Comparison of ENCODE assay signal across 15 cellular contexts in the genomic region with DNA sequence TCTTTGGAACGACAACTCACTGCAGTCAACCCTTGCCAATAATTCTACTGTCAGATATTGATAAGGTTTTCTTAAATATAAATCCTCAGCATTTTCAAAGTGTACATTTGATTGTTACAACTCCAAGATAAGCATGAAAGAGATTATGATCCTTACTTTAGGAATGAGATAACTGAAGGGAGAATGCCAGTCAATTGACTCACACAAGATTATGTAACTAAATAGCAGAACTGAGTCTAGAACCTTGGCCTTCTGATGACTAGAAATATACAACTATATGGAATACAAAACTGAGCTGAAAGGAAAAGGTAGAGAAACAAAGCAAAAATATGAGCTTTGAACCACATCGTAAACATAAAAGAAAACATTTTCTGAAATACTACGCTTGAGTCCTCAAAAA. TPM values are rescaled to one million over a fixed set of nuclear protein-coding genes. Genes with fewer than 3 reads are reported as not detected.
DNase-seq lines count a peak whose midpoint lies in the region; ATAC-seq and TF ChIP-seq lines count a peak whose summit lies in the region.
"Had no signal": no experiment of that assay in that cellular context is flagged by ENCODE, and none has a peak within 500 bp of the region (broad histone marks: within the 10 kb centered on the region; RNA-seq: fewer than 3 reads in every experiment).

No MANE protein-coding gene starts in this region.

- H3K4me3 ChIP-seq in RWPE2 (ENCODE audit: severe bottlenecking) (no peak overlapping the region), fibroblast of mammary gland (ENCODE audit: control insufficient read depth, low read depth, low read length) (no peak overlapping the region), stomach (no peak overlapping the region)
- H3K4me3 ChIP-seq: GM23338 had no signal

- TF ChIP-seq EP300 in stomach (IDR thresholded peaks at IDR 0.05), result no peak

- H3K36me3 ChIP-seq in RWPE2 (ENCODE audit: low read depth) (no peaks in the 10 kb centered on the region), stomach (no peaks in the 10 kb centered on the region)
- H3K36me3 ChIP-seq: BE2C had no signal

- no peaks in the 10 kb centered on the region for H3K36me3 Mint-ChIP-seq in progenitor cell of endocrine pancreas (ENCODE audit: insufficient read depth)
- H3K36me3 Mint-ChIP-seq: CD4-positive, alpha-beta memory T cell had no signal

- TF ChIP-seq CTCF in RWPE2 (IDR thresholded peaks at IDR 0.05; ENCODE audit: poor library complexity, severe bottlenecking) (no peak), fibroblast of mammary gland (conservative IDR thresholded peaks at IDR 0.05; ENCODE audit: control insufficient read depth, insufficient read depth, low read depth, low read length) (no peak), progenitor cell of endocrine pancreas (IDR thresholded peaks at IDR 0.05; ENCODE audit: unreplicated experiment) (no peak), stomach (IDR thresholded peaks at IDR 0.05) (no peak)

- H3K4me1 ChIP-seq in RWPE2 (ENCODE audit: insufficient read depth, poor library complexity, severe bottlenecking) (peaks cover 22% of the 10 kb centered on the region), stomach (no peaks in the 10 kb centered on the region)

- H3K27me3 ChIP-seq in RWPE2 (ENCODE audit: insufficient read depth, poor library complexity, severe bottlenecking) (no peaks in the 10 kb centered on the region), stomach (no peaks in the 10 kb centered on the region)
- H3K27me3 ChIP-seq: BE2C had no signal

- no peaks in the 10 kb centered on the region for H3K27me3 Mint-ChIP-seq in progenitor cell of endocrine pancreas

- intact Hi-C loops in stomach (cut with DNase I; ENCODE audit: low total_unique reads), result no loop called here

- H3K4me3 Mint-ChIP-seq in progenitor cell of endocrine pancreas (ENCODE audit: low read depth), result no peak overlapping the region
- H3K4me3 Mint-ChIP-seq: CD4-positive, alpha-beta memory T cell; GM23338 had no signal

- WGBS in stomach, 5 donors, result 72 to 87% (median 82%) methylated on average over 3 of the region's 3 CpGs

- H3K4me1 Mint-ChIP-seq in progenitor cell of endocrine pancreas (ENCODE audit: low read depth), result peaks cover 25% of the 10 kb centered on the region
- H3K4me1 Mint-ChIP-seq: CD4-positive, alpha-beta memory T cell had no signal

- H3K27ac ChIP-seq in RWPE2 (ENCODE audit: poor library complexity, severe bottlenecking) (no peak overlapping the region), stomach (no peak overlapping the region)

- no peak for TF ChIP-seq POLR2A in stomach (IDR thresholded peaks at IDR 0.05)

- peak overlapping the region; percentile 63 for H3K27ac Mint-ChIP-seq in progenitor cell of endocrine pancreas
- H3K27ac Mint-ChIP-seq: CD4-positive, alpha-beta memory T cell; GM23338 had no signal

- DNase-seq in ELR (ENCODE audit: low read depth) (peak; percentile 56), RWPE2 (ENCODE audit: low spot score) (no peak), fibroblast of mammary gland (ENCODE audit: low read depth) (peak; percentile 8), progenitor cell of endocrine pancreas (ENCODE audit: low spot score, unreplicated experiment) (no peak), amniotic stem cell (lab: John Stamatoyannopoulos, UW) (no peak), NCI-H69 (lab: John Stamatoyannopoulos, UW) (no peak), stomach (no peak)
- DNase-seq in activated CD8-positive, alpha-beta memory T cell treated with anti-CD3 and anti-CD28 coated beads, Interleukin-2, amount 50 U/mL, for 4 hours, result no peak
- DNase-seq: BE2C; CD4-positive, alpha-beta memory T cell; DMS79 treated with DMSO at 0.1 percent for 48 hours; NCI-H1436 treated with DMSO at 0.1 percent for 48 hours; NCI-H2081; RPMI8226 had no signal

- peak; percentile 31; the same call in 2 of the 3 replicates for ATAC-seq in RWPE2 (ENCODE audit: low read depth)

- H3K9me3 ChIP-seq in RWPE2 (ENCODE audit: severe bottlenecking) (no peaks in the 10 kb centered on the region), stomach (no peaks in the 10 kb centered on the region)
- H3K9me3 ChIP-seq: BE2C had no signal

- H3K9me3 Mint-ChIP-seq in progenitor cell of endocrine pancreas (ENCODE audit: low read depth), result no peaks in the 10 kb centered on the region
- H3K9me3 Mint-ChIP-seq: CD4-positive, alpha-beta memory T cell; GM23338 had no signal

RNA-seq across cellular contexts. Expression of a gene that starts 26.9 kb away (rescaled TPM):
- total RNA-seq in progenitor cell of endocrine pancreas, result 43.0 and 43.7 TPM in 2 replicates
- 10 to 100 TPM; 15.2 to 56.2 (median 29.1) TPM for total RNA-seq in stomach
- polyA plus RNA-seq in stomach, result 1 to 10 TPM; 5.9 to 9.3 (median 8.6) TPM

Comparison
In these comparisons a context has a peak if more than half of its experiments do, and no peak if none do; other contexts are left out.
1. DNase-seq: peak in ELR (single experiment) and fibroblast of mammary gland (single experiment); none in RWPE2 (single experiment), progenitor cell of endocrine pancreas (single experiment), amniotic stem cell (single experiment), activated CD8-positive, alpha-beta memory T cell treated with anti-CD3 and anti-CD28 coated beads, Interleukin-2, amount 50 U/mL, for 4 hours (single experiment), NCI-H69 (single experiment) and stomach (single experiment).